Comparison of ENCODE assay signal across 12 cellular contexts in genomic region chr20:672975-673604, GRCh38. TPM values are rescaled to one million over a fixed set of nuclear protein-coding genes. Genes with fewer than 3 reads are reported as not detected.
DNase-seq lines count a peak whose midpoint lies in the region; ATAC-seq lines count a peak whose summit lies in the region.
"Had no signal": no experiment of that assay in that cellular context is flagged by ENCODE, and none has a peak within 500 bp of the region (broad histone marks: within the 10 kb centered on the region; RNA-seq: fewer than 3 reads in every experiment).

No MANE protein-coding gene starts in this region.

- H3K4me3 Mint-ChIP-seq in stimulated activated effector memory CD8-positive, alpha-beta T cell treated with anti-CD3 and anti-CD28 coated beads, Interleukin-12 subunit alpha, Interleukin-12 subunit beta, amount 100 ng/mL, for 72 hours, result no peak overlapping the region

- H3K27ac Mint-ChIP-seq in stimulated activated effector memory CD8-positive, alpha-beta T cell treated with anti-CD3 and anti-CD28 coated beads, Interleukin-12 subunit alpha, Interleukin-12 subunit beta, amount 100 ng/mL, for 72 hours, result no peak overlapping the region

- no peaks in the 10 kb centered on the region for H3K9me3 Mint-ChIP-seq in stimulated activated effector memory CD8-positive, alpha-beta T cell treated with anti-CD3 and anti-CD28 coated beads, Interleukin-12 subunit alpha, Interleukin-12 subunit beta, amount 100 ng/mL, for 72 hours

- peaks cover 17% of the 10 kb centered on the region for H3K4me1 Mint-ChIP-seq in stimulated activated effector memory CD8-positive, alpha-beta T cell treated with anti-CD3 and anti-CD28 coated beads, Interleukin-12 subunit alpha, Interleukin-12 subunit beta, amount 100 ng/mL, for 72 hours

- ATAC-seq in stimulated activated effector memory CD8-positive, alpha-beta T cell treated with anti-CD3 and anti-CD28 coated beads, Interleukin-12 subunit alpha, Interleukin-12 subunit beta, amount 100 ng/mL, for 72 hours, result no peak

- DNase-seq in SHP77 (lab: John Stamatoyannopoulos, UW), result peak; percentile 5 to 21
- no peak for DNase-seq in SHP77 treated with DMSO at 0.1 percent for 48 hours (lab: John Stamatoyannopoulos, UW)
- peak; percentile 56 for DNase-seq in NCI-H748 (lab: John Stamatoyannopoulos, UW; ENCODE audit: unreplicated experiment)
- peak; percentile 23 for DNase-seq in dermis blood vessel endothelial cell
- DNase-seq in retina, result peak; percentile 65
- no peak for DNase-seq in NCI-H446 (lab: John Stamatoyannopoulos, UW)
- DNase-seq in MV-4-11 (lab: John Stamatoyannopoulos, UW), result no peak
- DNase-seq in stimulated activated effector memory CD8-positive, alpha-beta T cell treated with anti-CD3 and anti-CD28 coated beads, Interleukin-12 subunit alpha, Interleukin-12 subunit beta, amount 100 ng/mL, for 72 hours (ENCODE audit: low spot score in 2 of 2), result no peak
- DNase-seq: activated gamma-delta T cell treated with Interleukin-2 at 50 U/mL for 16 hours; effector CD8-positive, alpha-beta T cell; transverse colon had no signal

- peaks cover 6% of the 10 kb centered on the region for H3K36me3 Mint-ChIP-seq in stimulated activated effector memory CD8-positive, alpha-beta T cell treated with anti-CD3 and anti-CD28 coated beads, Interleukin-12 subunit alpha, Interleukin-12 subunit beta, amount 100 ng/mL, for 72 hours

RNA-seq across cellular contexts. Expression of gene SCRT2, which starts 2.5 kb away (rescaled TPM):
- not detected in 2 replicates for total RNA-seq in dermis blood vessel endothelial cell
- total RNA-seq: M059J, transverse colon had no signal

RNA-seq across cellular contexts. Expression of gene SRXN1, which starts 20.1 kb away (rescaled TPM):
- 30.3 and 38.6 TPM in 2 replicates for total RNA-seq in dermis blood vessel endothelial cell

Comparison
In these comparisons a context has a peak if more than half of its experiments do, and no peak if none do; other contexts are left out.
1. DNase-seq: peak in SHP77 (2 of 2), NCI-H748 (single experiment), dermis blood vessel endothelial cell (single experiment) and retina (single experiment); none in SHP77 treated with DMSO at 0.1 percent for 48 hours (single experiment), NCI-H446 (0 of 2), MV-4-11 (single experiment) and stimulated activated effector memory CD8-positive, alpha-beta T cell treated with anti-CD3 and anti-CD28 coated beads, Interleukin-12 subunit alpha, Interleukin-12 subunit beta, amount 100 ng/mL, for 72 hours (0 of 2).